27 cellular contexts compared by ENCODE assay signal in genomic region chr3:99607151-99607550, GRCh38. TPM values are rescaled to one million over a fixed set of nuclear protein-coding genes. Genes with fewer than 3 reads are reported as not detected.
A peak's percentile ranks its signal among the peaks of the same experiment; 100 is the strongest.
DNase-seq lines count a peak whose midpoint lies in the region; ATAC-seq, FAIRE-seq and TF ChIP-seq lines count a peak whose summit lies in the region.
"Had no signal": no experiment of that assay in that cellular context is flagged by ENCODE, and none has a peak within 500 bp of the region (broad histone marks: within the 10 kb centered on the region; RNA-seq: fewer than 3 reads in every experiment).

No MANE protein-coding gene starts in this region.

- H3K4me3 ChIP-seq in GM12878 = no peak overlapping the region
- H3K4me3 ChIP-seq in psoas muscle = no peak overlapping the region
- H3K4me3 ChIP-seq: ascending aorta, MG63 had no signal

- no peak overlapping the region for H3K4me3 Mint-ChIP-seq in T-cell
- no peak overlapping the region for H3K4me3 Mint-ChIP-seq in naive thymus-derived CD8-positive, alpha-beta T cell
- H3K4me3 Mint-ChIP-seq: activated naive CD4-positive, alpha-beta T cell treated with anti-CD3 and anti-CD28 coated beads, Interleukin-2, amount 50 U/mL, for 24 hours; activated T-cell treated with anti-CD3 and anti-CD28 coated beads, Interleukin-2, amount 50 U/mL, for 72 hours; CD8-positive, alpha-beta T cell; central memory CD8-positive, alpha-beta T cell; naive B cell had no signal

- POLR2A ChIA-PET in GM12878 (lab: Charles Lee) = no interaction called here
- POLR2A ChIA-PET in T-cell (lab: Charles Lee) = no interaction called here
- POLR2A ChIA-PET in naive thymus-derived CD8-positive, alpha-beta T cell (lab: Charles Lee) = no interaction called here

- no peak for FAIRE-seq in GM12878 (lab: Jason Lieb, UNC)
- FAIRE-seq: kidney had no signal

- H3K9ac ChIP-seq in GM12878 (ENCODE audit: control insufficient read depth, insufficient read depth, low read length) = no peak overlapping the region
- H3K9ac ChIP-seq: parathyroid adenoma had no signal

- 0% methylated on average over 1 of the region's 1 CpG for WGBS in GM12878 (ENCODE audit: insufficient coverage, insufficient replicate concordance, low lambda C conversion rate, missing lambda C conversion rate)
- 37 to 65% (median 55%) methylated on average over 1 of the region's 1 CpG for WGBS in psoas muscle, 3 donors

- H2AFZ ChIP-seq in GM12878 (ENCODE audit: control insufficient read depth, low read depth, low read length) = no peak overlapping the region
- H2AFZ ChIP-seq: parathyroid adenoma had no signal

- TF ChIP-seq EP300 in GM12878 (IDR thresholded peaks at IDR 0.05; ENCODE audit: borderline replicate concordance in 1 of 2, control insufficient read depth in 1 of 2, low read depth in 2 of 2, low read length in 2 of 2) = no peak

- SMC1A ChIA-PET in GM12878 (lab: Charles Lee; ENCODE audit: uncharacterized antibody, unreplicated experiment) = interaction anchor here (0.7 kb wide), 1 partner anchor 10 kb away, joined by 3 read pairs; no protein-coding TSS in a partner anchor

- no peaks in the 10 kb centered on the region for H4K20me1 ChIP-seq in GM12878 (ENCODE audit: control insufficient read depth, insufficient read depth)

- no peaks in the 10 kb centered on the region for H3K9me3 ChIP-seq in GM12878 (replicated peaks; ENCODE audit: control insufficient read depth, insufficient read depth, low read length)
- no peaks in the 10 kb centered on the region for H3K9me3 ChIP-seq in psoas muscle
- H3K9me3 ChIP-seq: ascending aorta, MG63 had no signal

- H3K27me3 ChIP-seq in GM12878 (replicated peaks in 1 of 2; ENCODE audit: control insufficient read depth in 2 of 2, insufficient read depth in 2 of 2, low read length in 1 of 2) = no peaks in the 10 kb centered on the region
- H3K27me3 ChIP-seq in psoas muscle (ENCODE audit: insufficient read depth in 3 of 3, low read length in 2 of 3) = peaks cover 0 to 1% (median 0%) of the 10 kb centered on the region in 3 donors
- H3K27me3 ChIP-seq: ascending aorta, MG63 had no signal

- DNase-seq in GM12878 (ENCODE audit: low read depth, low spot score) (no peak), NCI-H2029 treated with DMSO at 0.1 percent for 48 hours (lab: John Stamatoyannopoulos, UW) (no peak), psoas muscle (no peak), T-cell (no peak)
- DNase-seq in naive thymus-derived CD8-positive, alpha-beta T cell = no peak
- DNase-seq: activated CD4-positive, CD25-positive, alpha-beta regulatory T cell treated with anti-CD3 and anti-CD28 coated beads, Interleukin-2, amount 50 U/mL, for 72 hours; activated CD8-positive, alpha-beta memory T cell treated with anti-CD3 and anti-CD28 coated beads for 24 hours; activated T-cell treated with anti-CD3 and anti-CD28 coated beads, Interleukin-2, amount 50 U/mL, for 72 hours; CD8-positive, alpha-beta T cell; DND-41; foreskin melanocyte; HCEC 1CT; kidney; MG63; naive B cell; NCI-H2227 treated with DMSO at 0.1 percent for 48 hours; stimulated activated naive CD8-positive, alpha-beta T cell treated with anti-CD3 and anti-CD28 coated beads, Interleukin-15, Interleukin-2, amounts not matched to agents 100 U/mL and 50 U/mL, for 24 hours; trophoblast cell had no signal

- TF ChIP-seq RAD21 in GM12878 (IDR thresholded peaks at IDR 0.05; ENCODE audit: insufficient read depth, low read depth, low read length) = no peak

- RAD21 ChIA-PET in GM12878 (lab: Charles Lee; ENCODE audit: unreplicated experiment) = no interaction called here

- intact Hi-C loops in GM12878 (cut with micrococcal nuclease; ENCODE audit: unreplicated experiment) = loop anchor here (10.0 kb wide), 1 partner anchor 52 kb away; no protein-coding TSS in a partner anchor
- intact Hi-C loops in psoas muscle (cut with DNase I) = no loop called here

- H3K9me3 Mint-ChIP-seq in T-cell = no peaks in the 10 kb centered on the region
- peaks cover 0 to 6% (median under 1%) of the 10 kb centered on the region in 9 donors for H3K9me3 Mint-ChIP-seq in naive thymus-derived CD8-positive, alpha-beta T cell
- H3K9me3 Mint-ChIP-seq: CD8-positive, alpha-beta T cell; central memory CD8-positive, alpha-beta T cell had no signal

- H3K36me3 ChIP-seq in GM12878 (ENCODE audit: control insufficient read depth in 2 of 2, insufficient read depth in 2 of 2, low read length in 1 of 2) (no peaks in the 10 kb centered on the region), psoas muscle (ENCODE audit: insufficient read depth in 1 of 2, low read depth in 1 of 2) (no peaks in the 10 kb centered on the region)
- H3K36me3 ChIP-seq: ascending aorta, MG63 had no signal

- no peak for TF ChIP-seq CTCF in GM12878 (IDR thresholded peaks at IDR 0.05 in 2 of 3, conservative IDR thresholded peaks at IDR 0.05 in 1 of 3; ENCODE audit: control insufficient read depth in 2 of 3, extremely low read depth in 1 of 3, insufficient read depth in 1 of 3, low read depth in 3 of 3, low read length in 3 of 3)
- no peak for TF ChIP-seq CTCF in psoas muscle (IDR thresholded peaks at IDR 0.05)

- in situ Hi-C loops in GM12878 (cut with MboI) = no loop called here

- BruUV-seq in GM12878 (replicated peaks; lab: Mats Ljungman, UMichigan) = no TSS peak

- peaks cover 0 to 11% of the 10 kb centered on the region in 2 donors for H3K27me3 Mint-ChIP-seq in T-cell
- peaks cover 0 to 13% (median 2%) of the 10 kb centered on the region in 5 donors for H3K27me3 Mint-ChIP-seq in naive thymus-derived CD8-positive, alpha-beta T cell
- H3K27me3 Mint-ChIP-seq: central memory CD8-positive, alpha-beta T cell; naive B cell had no signal

- peak; percentile 89 for ATAC-seq in GM18868 (IDR thresholded peaks at IDR 0.05; ENCODE audit: unreplicated experiment)
- ATAC-seq in GM21717 (IDR thresholded peaks at IDR 0.05; ENCODE audit: unreplicated experiment) = peak; percentile 63
- peak; percentile 64 for ATAC-seq in HG03175 (IDR thresholded peaks at IDR 0.05; ENCODE audit: unreplicated experiment)
- peak; percentile 40; the same call in 2 of the 3 replicates for ATAC-seq in GM12878
- no peak for ATAC-seq in psoas muscle
- ATAC-seq in T-cell (replicated peaks in 1 of 4) = no peak
- no peak for ATAC-seq in naive thymus-derived CD8-positive, alpha-beta T cell
- ATAC-seq: activated T-cell treated with anti-CD3 and anti-CD28 coated beads, Interleukin-2, amount 50 U/mL, for 72 hours; CD8-positive, alpha-beta T cell; Panc1; stimulated activated naive CD8-positive, alpha-beta T cell treated with anti-CD3 and anti-CD28 coated beads, Interleukin-15, Interleukin-2, amounts not matched to agents 100 U/mL and 50 U/mL, for 24 hours had no signal

- H3K36me3 Mint-ChIP-seq in T-cell = no peaks in the 10 kb centered on the region
- H3K36me3 Mint-ChIP-seq in naive thymus-derived CD8-positive, alpha-beta T cell = no peaks in the 10 kb centered on the region
- H3K36me3 Mint-ChIP-seq: activated naive CD4-positive, alpha-beta T cell treated with anti-CD3 and anti-CD28 coated beads, Interleukin-2, amount 50 U/mL, for 24 hours; CD8-positive, alpha-beta T cell; naive B cell had no signal

- H3K4me1 Mint-ChIP-seq in T-cell = no peaks in the 10 kb centered on the region
- H3K4me1 Mint-ChIP-seq in naive thymus-derived CD8-positive, alpha-beta T cell = no peaks in the 10 kb centered on the region
- H3K4me1 Mint-ChIP-seq: activated naive CD4-positive, alpha-beta T cell treated with anti-CD3 and anti-CD28 coated beads, Interleukin-2, amount 50 U/mL, for 24 hours; central memory CD8-positive, alpha-beta T cell; naive B cell had no signal

- H3K4me1 ChIP-seq in GM12878 (ENCODE audit: control insufficient read depth, insufficient read depth, low read length) (no peaks in the 10 kb centered on the region), psoas muscle (no peaks in the 10 kb centered on the region)
- H3K4me1 ChIP-seq: ascending aorta, parathyroid adenoma had no signal

- H3K27ac ChIP-seq in GM12878 (ENCODE audit: control insufficient read depth, insufficient read depth) = no peak overlapping the region
- no peak overlapping the region for H3K27ac ChIP-seq in psoas muscle
- H3K27ac ChIP-seq: ascending aorta, HL-60, parathyroid adenoma had no signal

- no peak for TF ChIP-seq POLR2A in GM12878 (IDR thresholded peaks at IDR 0.05; ENCODE audit: low read depth, low read length)

- CTCF ChIA-PET in GM12878 (lab: Yijun Ruan, JAX) = interaction anchor here (0.8 kb wide), 1 partner anchor 12 kb away, joined by 3 read pairs; no protein-coding TSS in a partner anchor
- CTCF ChIA-PET in T-cell (lab: Charles Lee) = no interaction called here

- no peak overlapping the region for H3K27ac Mint-ChIP-seq in T-cell
- H3K27ac Mint-ChIP-seq in naive thymus-derived CD8-positive, alpha-beta T cell = no peak overlapping the region
- H3K27ac Mint-ChIP-seq: activated naive CD4-positive, alpha-beta T cell treated with anti-CD3 and anti-CD28 coated beads, Interleukin-2, amount 50 U/mL, for 24 hours; activated T-cell treated with anti-CD3 and anti-CD28 coated beads, Interleukin-2, amount 50 U/mL, for 72 hours; CD8-positive, alpha-beta T cell; naive B cell had no signal

- no peaks in the 10 kb centered on the region for H3K79me2 ChIP-seq in GM12878 (ENCODE audit: control insufficient read depth, insufficient read depth, low read length)
- H3K79me2 ChIP-seq: parathyroid adenoma had no signal

- no peak overlapping the region for H3K4me2 ChIP-seq in GM12878 (ENCODE audit: control insufficient read depth, insufficient read depth)

RNA-seq across cellular contexts. Expression of gene COL8A1, which starts 31.2 kb away (rescaled TPM):
- 0.15 TPM in 1 of 2 replicates, not detected in the other for total RNA-seq in GM12878 (2013; cell fraction: nucleolus; rRNA removed)
- total RNA-seq in GM12878 (2014; rRNA removed) = 0.11 and 0.73 TPM in 2 replicates
- total RNA-seq in GM12878 (2014; rRNA removed; fragmentation: Illumina TruSeq; extraction: Trizol) = 0.14 TPM in 1 of 2 replicates, not detected in the other
- total RNA-seq in GM12878 (2021) = 0.10 and 0.13 TPM in 2 replicates
- not detected for polyA plus RNA-seq in GM12878 (2011; ENCODE audit: low read depth)
- not detected in 2 replicates for polyA plus RNA-seq in GM12878 (2011; rRNA removed)
- 0.01 and 0.03 TPM in 2 replicates for polyA plus RNA-seq in GM12878 (2011; cell fraction: cytosol; rRNA removed)
- 0.03 TPM in 1 of 2 replicates, not detected in the other for polyA plus RNA-seq in GM12878 (2011; cell fraction: nucleus; rRNA removed)
- polyA plus RNA-seq in GM12878 (2012) = not detected in 2 replicates
- polyA plus RNA-seq in GM12878 (2014; fragmentation: Illumina TruSeq; extraction: Trizol) = 0.05 and 0.09 TPM in 2 replicates
- not detected for polyA plus RNA-seq in GM12878 (2014; fragmentation: Nextera tagmentation; extraction: Ambion mirVana)
- polyA plus RNA-seq in GM12878 (2014; rRNA removed) = 0.01 TPM in 1 of 2 replicates, not detected in the other
- under 1 TPM; 0.04 to 0.19 TPM for polyA plus RNA-seq in GM12878 (2016; fragmentation: Nextera tagmentation; extraction: Ambion mirVana)
- 0.05 TPM in 1 of 2 replicates, not detected in the other for polyA minus RNA-seq in GM12878 (2011; rRNA and poly(A)+ RNA removed)
- polyA minus RNA-seq in GM12878 (2011; cell fraction: cytosol; rRNA and poly(A)+ RNA removed) = not detected in 2 replicates
- 0.19 and 0.24 TPM in 2 replicates for polyA minus RNA-seq in GM12878 (2011; cell fraction: nucleus; rRNA and poly(A)+ RNA removed)
- total RNA-seq in psoas muscle = 10 to 100 TPM in 1 of 4 donors, 1 to 10 TPM in 3; 1.2 to 11.3 (median 4.9) TPM
- 1 to 10 TPM; 1.2 to 2.3 (median 1.3) TPM for polyA plus RNA-seq in psoas muscle
- total RNA-seq in T-cell = under 1 TPM; 0.12 to 0.36 (median 0.15) TPM
- total RNA-seq in naive thymus-derived CD8-positive, alpha-beta T cell = under 1 TPM in 1 of 2 experiments, not detected in 1; 0.21 TPM
- not detected for polyA plus RNA-seq in naive thymus-derived CD8-positive, alpha-beta T cell
- total RNA-seq: CD8-positive, alpha-beta T cell had no signal

Comparison
In these comparisons a context has a peak if more than half of its experiments do, and no peak if none do; other contexts are left out.
1. ATAC-seq: peak in GM18868 (single experiment), GM21717 (single experiment), HG03175 (single experiment) and GM12878 (single experiment); none in psoas muscle (0 of 4), T-cell (0 of 4) and naive thymus-derived CD8-positive, alpha-beta T cell (0 of 2).